In the genomic region with DNA sequence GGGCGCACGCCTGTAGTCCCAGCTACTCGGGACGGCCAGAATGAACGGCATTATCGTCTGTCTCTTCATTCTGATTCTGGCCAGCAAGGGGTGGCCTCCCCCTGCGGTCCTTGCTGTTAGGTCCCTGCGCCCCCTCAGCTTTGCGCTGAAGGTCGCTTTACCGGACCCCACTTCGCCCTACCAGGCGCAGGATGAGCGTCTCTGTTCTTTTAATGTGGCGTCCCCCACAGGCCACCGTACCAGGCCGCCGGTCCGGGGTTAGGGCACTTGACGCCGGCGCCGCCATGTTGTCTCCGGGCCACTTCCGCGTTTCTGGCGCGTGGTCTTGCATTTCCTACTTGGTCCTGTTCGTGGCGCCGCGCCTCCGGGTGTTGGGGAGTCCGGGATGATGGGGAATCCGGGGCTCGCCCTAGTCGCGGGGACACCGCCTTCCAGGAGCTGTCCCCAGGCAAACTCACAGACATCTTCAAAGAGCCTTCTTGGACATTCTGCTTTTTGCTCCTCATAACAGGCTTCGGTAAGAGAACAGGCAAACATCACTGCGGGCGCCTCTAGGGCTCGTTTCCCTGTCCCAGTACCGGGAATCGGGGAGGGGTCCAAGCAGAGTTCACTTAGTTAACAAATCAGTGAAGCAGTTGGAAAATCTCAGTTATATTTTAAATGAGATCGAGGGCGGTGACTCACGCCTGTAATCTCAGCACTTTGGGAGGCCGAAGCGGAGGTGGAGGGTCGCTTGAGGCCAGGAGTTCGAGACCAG, we compare ENCODE assay signal across 7 cellular contexts.
DNase-seq lines count a peak whose midpoint lies in the region; ATAC-seq and TF ChIP-seq lines count a peak whose summit lies in the region.

No MANE protein-coding gene starts in this region.

- in situ Hi-C loops in astrocyte of the spinal cord (cut with HindIII; ENCODE audit: low sequenced_read_pairs) = no loop called here

- peak overlapping the region; percentile 76 for H3K4me3 ChIP-seq in astrocyte of the spinal cord (ENCODE audit: low read depth, low read length)

- DNase-seq in NCI-H2029 (lab: John Stamatoyannopoulos, UW) (peak; percentile 82), T-helper 9 cell (peak; percentile 94), astrocyte of the spinal cord (ENCODE audit: low read depth, low spot score) (peak; percentile 97), hippocampal formation (lab: John Stamatoyannopoulos, UW) (peak; percentile 93 to 96), retina (peak; percentile 98)

- peak; percentile 76 for TF ChIP-seq CTCF in astrocyte of the spinal cord (IDR thresholded peaks at IDR 0.05; ENCODE audit: low read depth, low read length)

- ATAC-seq in GM18508 (IDR thresholded peaks at IDR 0.05; ENCODE audit: insufficient read depth, unreplicated experiment) = peak; percentile 63
- ATAC-seq in HG03025 (IDR thresholded peaks at IDR 0.05; ENCODE audit: low FRiP score, unreplicated experiment) = peak; percentile 83

Comparison
In these comparisons a context has a peak if more than half of its experiments do, and no peak if none do; other contexts are left out.
1. Peak in every context shown above with its lines: DNase-seq, ATAC-seq and H3K4me3 ChIP-seq.